Comparison of ENCODE assay signal across 17 cellular contexts in the genomic region with DNA sequence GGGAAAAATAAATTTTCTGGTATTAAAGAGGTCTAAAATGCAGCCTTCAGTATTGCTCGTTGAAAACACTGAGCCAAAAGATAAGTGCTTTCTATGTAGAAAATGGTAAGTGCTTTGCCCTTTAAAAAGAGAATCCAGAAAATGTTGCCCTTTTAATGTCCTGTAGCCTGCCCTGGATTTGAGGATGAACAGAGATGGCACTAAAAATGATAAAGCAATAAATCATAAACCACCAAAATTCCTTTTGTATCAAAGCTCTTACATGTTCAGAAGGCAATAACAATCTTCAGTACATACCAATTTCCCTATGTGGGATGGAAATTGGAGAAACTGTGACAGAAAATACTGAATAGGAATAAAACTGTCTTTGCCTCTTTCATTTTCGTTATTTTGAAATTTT.
DNase-seq lines count a peak whose midpoint lies in the region; ATAC-seq, FAIRE-seq and TF ChIP-seq lines count a peak whose summit lies in the region.
"Had no signal": no experiment of that assay in that cellular context is flagged by ENCODE, and none has a peak within 500 bp of the region (broad histone marks: within the 10 kb centered on the region; RNA-seq: fewer than 3 reads in every experiment).

No MANE protein-coding gene starts in this region.

- no peak overlapping the region for H3K4ac ChIP-seq in neuronal stem cell (ENCODE audit: low read length)

- H2BK12ac ChIP-seq in neuronal stem cell (ENCODE audit: low read length): no peak overlapping the region

- H3K9me2 ChIP-seq in SK-N-SH: no peaks in the 10 kb centered on the region

- no peaks in the 10 kb centered on the region for H3K36me3 Mint-ChIP-seq in activated CD4-positive, alpha-beta memory T cell treated with anti-CD3 and anti-CD28 coated beads for 36 hours
- H3K36me3 Mint-ChIP-seq: CD4-positive, alpha-beta memory T cell had no signal

- TF ChIP-seq POLR2A in HepG2 (IDR thresholded peaks at IDR 0.05; ENCODE audit: insufficient read depth in 1 of 2, low read depth in 2 of 2, low read length in 2 of 2) (no peak), right lobe of liver (IDR thresholded peaks at IDR 0.05) (no peak)

- no peak overlapping the region for H3K23ac ChIP-seq in neuronal stem cell (ENCODE audit: low read depth, low read length, poor library complexity)

- H3K9ac ChIP-seq in HepG2 (ENCODE audit: insufficient read depth, low read depth, low read length) (no peak overlapping the region), SK-N-SH (no peak overlapping the region), neuronal stem cell (ENCODE audit: low read depth, low read length, poor library complexity) (no peak overlapping the region)

- no peak overlapping the region for H2BK5ac ChIP-seq in neuronal stem cell (ENCODE audit: low read length)

- FAIRE-seq in HepG2 (lab: Jason Lieb, UNC): no peak
- FAIRE-seq: G401.6, GM12892, H54 had no signal

- H3K14ac ChIP-seq in neuronal stem cell (ENCODE audit: low read length): no peak overlapping the region

- TF ChIP-seq EP300 in HepG2 (IDR thresholded peaks at IDR 0.05; ENCODE audit: low read depth in 2 of 2, low read length in 2 of 2) (no peak), HepG2 (CRISPR knock-in tag; IDR thresholded peaks at IDR 0.05; ENCODE audit: borderline replicate concordance) (no peak), SK-N-SH (IDR thresholded peaks at IDR 0.05; ENCODE audit: borderline replicate concordance in 1 of 2, low read depth in 1 of 2, low read length in 1 of 2) (peak in 1 of 2 experiments; percentile 56; a peak in 1 of 4 replicates)

- no peaks in the 10 kb centered on the region for H4K20me1 ChIP-seq in HepG2 (ENCODE audit: insufficient read depth, low read length)
- H4K20me1 ChIP-seq in SK-N-SH (ENCODE audit: insufficient read depth): no peaks in the 10 kb centered on the region

- H4K8ac ChIP-seq in neuronal stem cell (ENCODE audit: low read depth, low read length): no peak overlapping the region

- H2AK5ac ChIP-seq in neuronal stem cell (ENCODE audit: low read depth, low read length): no peak overlapping the region

- 8% methylated on average over 2 of the region's 2 CpGs for WGBS in HepG2 (ENCODE audit: low lambda C conversion rate)
- 27% methylated on average over 2 of the region's 2 CpGs for WGBS in right lobe of liver (ENCODE audit: insufficient coverage, low coverage, low lambda C conversion rate, missing lambda C conversion rate)
- 36% methylated on average over 2 of the region's 2 CpGs for WGBS in SK-N-SH (ENCODE audit: low lambda C conversion rate)
- WGBS in neuronal stem cell (ENCODE audit: extremely low coverage in 2 of 2, insufficient read length in 2 of 2, insufficient replicate concordance in 1 of 2), 2 donors: no CpG with 5 or more reads among the region's 2 CpGs

- peak overlapping the region; percentile 2 for H2AFZ ChIP-seq in HepG2 (ENCODE audit: low read length)
- H2AFZ ChIP-seq in SK-N-SH (ENCODE audit: low read depth): peak overlapping the region; percentile 9; the same call in 1 of the 2 replicates
- H2AFZ ChIP-seq in neuronal stem cell (ENCODE audit: low read length): peak overlapping the region; percentile 50

- no peaks in the 10 kb centered on the region for H3K79me1 ChIP-seq in neuronal stem cell (ENCODE audit: low read depth, low read length)

- TF ChIP-seq CTCF in HepG2 (CRISPR knock-in tag; IDR thresholded peaks at IDR 0.05): no peak
- TF ChIP-seq CTCF in right lobe of liver (IDR thresholded peaks at IDR 0.05): no peak
- no peak for TF ChIP-seq CTCF in SK-N-SH (IDR thresholded peaks at IDR 0.05)

- H4K91ac ChIP-seq in neuronal stem cell (ENCODE audit: low read depth, low read length, poor library complexity): no peak overlapping the region

- no peaks in the 10 kb centered on the region for H3K9me3 Mint-ChIP-seq in activated CD4-positive, alpha-beta memory T cell treated with anti-CD3 and anti-CD28 coated beads for 36 hours

- no peak for TF ChIP-seq RAD21 in HepG2 (CRISPR knock-in tag; IDR thresholded peaks at IDR 0.05)
- no peak for TF ChIP-seq RAD21 in SK-N-SH (IDR thresholded peaks at IDR 0.05; ENCODE audit: low read length)

- peaks cover 16% of the 10 kb centered on the region for H3K4me1 ChIP-seq in HepG2 (ENCODE audit: insufficient read depth, low read length)
- no peaks in the 10 kb centered on the region for H3K4me1 ChIP-seq in right lobe of liver
- peaks cover 0 to 7% of the 10 kb centered on the region in 2 experiments; a peak in 2 of 4 replicates for H3K4me1 ChIP-seq in SK-N-SH (ENCODE audit: control insufficient read depth in 1 of 2, insufficient read depth in 2 of 2, low read depth in 1 of 2, low read length in 1 of 2)
- peaks cover 0 to 6% of the 10 kb centered on the region in 2 donors for H3K4me1 ChIP-seq in neuronal stem cell (ENCODE audit: control insufficient read depth in 2 of 2, insufficient read depth in 1 of 2, low read depth in 1 of 2, low read length in 2 of 2)
- H3K4me1 ChIP-seq: HAP-1 had no signal

- no peaks in the 10 kb centered on the region for H3K4me1 Mint-ChIP-seq in activated CD4-positive, alpha-beta memory T cell treated with anti-CD3 and anti-CD28 coated beads for 36 hours (ENCODE audit: low read depth)
- H3K4me1 Mint-ChIP-seq: CD4-positive, alpha-beta memory T cell had no signal

- no peak overlapping the region for H3K18ac ChIP-seq in neuronal stem cell (ENCODE audit: low read length)

- H3K27me3 ChIP-seq in HepG2 (ENCODE audit: control insufficient read depth in 1 of 2, insufficient read depth in 2 of 2, low read length in 2 of 2) (no peaks in the 10 kb centered on the region), right lobe of liver (no peaks in the 10 kb centered on the region), SK-N-SH (ENCODE audit: insufficient read depth) (no peaks in the 10 kb centered on the region), neuronal stem cell (ENCODE audit: control insufficient read depth in 3 of 3, insufficient read depth in 3 of 3, low read depth in 1 of 3, low read length in 3 of 3) (no peaks in the 10 kb centered on the region)

- intact Hi-C loops in HepG2 (cut with micrococcal nuclease; ENCODE audit: unreplicated experiment): no loop called here
- intact Hi-C loops in right lobe of liver (cut with DNase I): no loop called here
- intact Hi-C loops in activated CD4-positive, alpha-beta memory T cell treated with anti-CD3 and anti-CD28 coated beads for 36 hours (cut with micrococcal nuclease): no loop called here

- H3K27ac Mint-ChIP-seq in activated CD4-positive, alpha-beta memory T cell treated with anti-CD3 and anti-CD28 coated beads for 36 hours: no peak overlapping the region
- H3K27ac Mint-ChIP-seq: CD4-positive, alpha-beta memory T cell; HFFc6 had no signal

- CTCF ChIA-PET in HepG2 (lab: Yijun Ruan, JAX; ENCODE audit: low intra/inter-chr PET ratio, low total read pairs): no interaction called here
- CTCF ChIA-PET in SK-N-SH (lab: Yijun Ruan, JAX): no interaction called here
- CTCF ChIA-PET in activated CD4-positive, alpha-beta memory T cell treated with anti-CD3 and anti-CD28 coated beads for 36 hours (lab: Charles Lee): no interaction called here

- no peak overlapping the region for H3K4me3 Mint-ChIP-seq in activated CD4-positive, alpha-beta memory T cell treated with anti-CD3 and anti-CD28 coated beads for 36 hours
- H3K4me3 Mint-ChIP-seq: CD4-positive, alpha-beta memory T cell; HFFc6 had no signal

- no peaks in the 10 kb centered on the region for H3K27me3 Mint-ChIP-seq in activated CD4-positive, alpha-beta memory T cell treated with anti-CD3 and anti-CD28 coated beads for 36 hours
- H3K27me3 Mint-ChIP-seq: CD4-positive, alpha-beta memory T cell had no signal

- ATAC-seq in HepG2 (no peak), right lobe of liver (no peak)

- no peak overlapping the region for H3K27ac ChIP-seq in HepG2 (ENCODE audit: extremely low read length, insufficient read depth, low read length)
- no peak overlapping the region for H3K27ac ChIP-seq in right lobe of liver
- peak overlapping the region in 1 of 2 experiments; percentile 51; a peak in 1 of 4 replicates for H3K27ac ChIP-seq in SK-N-SH (ENCODE audit: low read depth in 2 of 2, low read length in 1 of 2)
- H3K27ac ChIP-seq in neuronal stem cell (replicated peaks; ENCODE audit: low read length): no peak overlapping the region

- no peak overlapping the region for H3K4me3 ChIP-seq in HepG2 (replicated peaks in 1 of 3; ENCODE audit: insufficient read depth in 1 of 3, low read depth in 2 of 3, low read length in 3 of 3)
- no peak overlapping the region for H3K4me3 ChIP-seq in right lobe of liver
- H3K4me3 ChIP-seq in SK-N-SH (ENCODE audit: low read depth in 2 of 2, low read length in 1 of 2): no peak overlapping the region
- no peak overlapping the region for H3K4me3 ChIP-seq in neuronal stem cell (ENCODE audit: low read length in 2 of 2)
- H3K4me3 ChIP-seq: HAP-1 had no signal

- H2BK15ac ChIP-seq in neuronal stem cell (ENCODE audit: low read length): no peak overlapping the region

- H2BK120ac ChIP-seq in neuronal stem cell (ENCODE audit: low read depth, low read length): no peak overlapping the region

- POLR2A ChIA-PET in HepG2 (lab: Yijun Ruan, JAX) (no interaction called here), SK-N-SH (lab: Yijun Ruan, JAX) (no interaction called here)
- POLR2A ChIA-PET in activated CD4-positive, alpha-beta memory T cell treated with anti-CD3 and anti-CD28 coated beads for 36 hours (lab: Charles Lee): no interaction called here

- in situ Hi-C loops in HepG2 (cut with HindIII; ENCODE audit: extremely low pct_ligation_motif_present, low pct_unique_long_range_greater_than_20kb): no loop called here

- H3K36me3 ChIP-seq in HepG2 (replicated peaks in 1 of 2; ENCODE audit: control insufficient read depth in 1 of 2, insufficient read depth in 2 of 2, low read length in 2 of 2) (no peaks in the 10 kb centered on the region), right lobe of liver (no peaks in the 10 kb centered on the region), SK-N-SH (replicated peaks in 1 of 2; ENCODE audit: control insufficient read depth in 1 of 2, insufficient read depth in 2 of 2, low read length in 1 of 2) (no peaks in the 10 kb centered on the region), neuronal stem cell (replicated peaks in 1 of 2; ENCODE audit: control insufficient read depth in 2 of 2, insufficient read depth in 2 of 2, low read length in 2 of 2) (no peaks in the 10 kb centered on the region)
- H3K36me3 ChIP-seq: HAP-1 had no signal

- H3K9me3 ChIP-seq in HepG2 (ENCODE audit: low read length) (no peaks in the 10 kb centered on the region), right lobe of liver (no peaks in the 10 kb centered on the region), SK-N-SH (no peaks in the 10 kb centered on the region), neuronal stem cell (replicated peaks in 1 of 2; ENCODE audit: control insufficient read depth in 2 of 2, insufficient read depth in 1 of 2, low read depth in 1 of 2, low read length in 2 of 2) (peaks cover 0 to 6% of the 10 kb centered on the region in 2 donors)
- H3K9me3 ChIP-seq: HAP-1 had no signal

- no peak overlapping the region for H3K4me2 ChIP-seq in HepG2 (ENCODE audit: low read depth, low read length)
- H3K4me2 ChIP-seq in SK-N-SH: no peak overlapping the region
- H3K4me2 ChIP-seq in neuronal stem cell (ENCODE audit: insufficient read depth, low read length, poor library complexity, severe bottlenecking): no peak overlapping the region

- peaks cover 4% of the 10 kb centered on the region for H3F3A ChIP-seq in SK-N-SH (replicated peaks; ENCODE audit: insufficient read depth)

- H3K79me2 ChIP-seq in HepG2 (ENCODE audit: insufficient read depth, low read length): no peaks in the 10 kb centered on the region
- H3K79me2 ChIP-seq in SK-N-SH (ENCODE audit: insufficient read depth): no peaks in the 10 kb centered on the region

- no TSS peak for BruUV-seq in HepG2 (replicated peaks; lab: Mats Ljungman, UMichigan)

- DNase-seq in HepG2 (ENCODE audit: low spot score) (no peak), right lobe of liver (no peak), SK-N-SH (no peak), neuronal stem cell (ENCODE audit: low spot score) (no peak), SIG-M5 treated with dmso at 0.1 percent for 504 hours (lab: John Stamatoyannopoulos, UW; ENCODE audit: unreplicated experiment) (no peak)
- DNase-seq in activated CD4-positive, alpha-beta memory T cell treated with anti-CD3 and anti-CD28 coated beads for 36 hours: no peak
- DNase-seq: C1 segment of cervical spinal cord; Calu3; CD4-positive, alpha-beta memory T cell; COR-L47; DND-41; GOT3; HFFc6 had no signal
